Comparison of ENCODE assay signal across 16 cellular contexts in genomic region chr1:79293611-79294010, GRCh38.
A peak's percentile ranks its signal among the peaks of the same experiment; 100 is the strongest.
DNase-seq lines count a peak whose midpoint lies in the region; TF ChIP-seq lines count a peak whose summit lies in the region.
"Had no signal": no experiment of that assay in that cellular context is flagged by ENCODE, and none has a peak within 500 bp of the region (broad histone marks: within the 10 kb centered on the region; RNA-seq: fewer than 3 reads in every experiment).

No MANE protein-coding gene starts in this region.

- DNase-seq in HCEC 1CT (peak; percentile 83), amniotic epithelial cell (ENCODE audit: low read depth) (peak; percentile 6), fibroblast of the aortic adventitia (ENCODE audit: low read depth) (peak; percentile 64), stromal cell of bone marrow (ENCODE audit: low read depth) (peak; percentile 75), GF-D8 (lab: John Stamatoyannopoulos, UW) (no peak), inferior parietal cortex (ENCODE audit: extremely low spot score) (no peak), iPS-NIHi11 (ENCODE audit: low spot score) (no peak)
- DNase-seq: activated CD4-positive, alpha-beta T cell treated with anti-CD3 and anti-CD28 coated beads, Interleukin-2, amount 50 U/mL, for 4 hours; activated effector memory CD4-positive, alpha-beta T cell treated with anti-CD3 and anti-CD28 coated beads, Interleukin-2, amount 50 U/mL, for 16 hours; activated naive CD8-positive, alpha-beta T cell treated with anti-CD3 and anti-CD28 coated beads, Interleukin-2, amount 50 U/mL, for 24 hours; BE2C; head of caudate nucleus; left ventricle myocardium inferior; NCI-H1694; NCI-H774; stimulated activated CD4-positive, alpha-beta T cell treated with anti-CD3 and anti-CD28 coated beads, Interleukin-4, amount 100 ng/mL, for 4 hours had no signal

- no peak overlapping the region for H3K4me3 ChIP-seq in fibroblast of the aortic adventitia (ENCODE audit: low read depth, low read length)
- H3K4me3 ChIP-seq: left ventricle myocardium inferior had no signal

- TF ChIP-seq CTCF in fibroblast of the aortic adventitia (IDR thresholded peaks at IDR 0.05; ENCODE audit: insufficient read depth, low read length) = no peak

Comparison
In these comparisons a context has a peak if more than half of its experiments do, and no peak if none do; other contexts are left out.
1. DNase-seq: peak in HCEC 1CT (single experiment), amniotic epithelial cell (single experiment), fibroblast of the aortic adventitia (single experiment) and stromal cell of bone marrow (single experiment); none in GF-D8 (single experiment), inferior parietal cortex (single experiment) and iPS-NIHi11 (single experiment).